Comparison of ENCODE assay signal across 12 cellular contexts in the genomic region with DNA sequence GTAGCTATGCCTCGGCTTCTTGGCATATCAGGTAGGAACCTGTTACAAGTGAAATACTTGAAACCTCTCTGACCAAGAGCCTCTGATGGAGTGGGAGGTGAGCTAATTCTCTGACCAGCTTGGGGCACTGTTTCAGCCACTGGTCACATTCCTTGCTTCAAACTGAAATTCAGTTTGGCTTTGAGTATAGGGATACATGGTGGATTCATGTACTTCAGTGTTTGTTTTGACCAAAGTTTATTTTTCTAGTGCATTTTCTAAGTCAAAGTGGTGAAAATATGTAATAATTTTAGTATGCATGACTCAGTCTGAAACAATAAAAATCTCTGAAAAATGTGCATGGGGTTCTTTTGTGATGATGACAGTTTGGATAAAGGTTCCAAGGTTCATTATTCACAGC. TPM values are rescaled to one million over a fixed set of nuclear protein-coding genes. Genes with fewer than 3 reads are reported as not detected.
A peak's percentile ranks its signal among the peaks of the same experiment; 100 is the strongest.
DNase-seq lines count a peak whose midpoint lies in the region; ATAC-seq, FAIRE-seq and TF ChIP-seq lines count a peak whose summit lies in the region.
"Had no signal": no experiment of that assay in that cellular context is flagged by ENCODE, and none has a peak within 500 bp of the region (broad histone marks: within the 10 kb centered on the region; RNA-seq: fewer than 3 reads in every experiment).

No MANE protein-coding gene starts in this region.

- no peaks in the 10 kb centered on the region for H3K9me3 ChIP-seq in astrocyte (ENCODE audit: insufficient read depth, low read depth, low read length)
- no peaks in the 10 kb centered on the region for H3K9me3 ChIP-seq in lower lobe of right lung
- no peaks in the 10 kb centered on the region for H3K9me3 ChIP-seq in pancreas

- H3K4me3 ChIP-seq in ACC112 (ENCODE audit: low read depth, low read length) (no peak overlapping the region), GM23338 (no peak overlapping the region), astrocyte (ENCODE audit: insufficient read depth, low read depth, low read length) (no peak overlapping the region), lower lobe of right lung (no peak overlapping the region), pancreas (no peak overlapping the region)

- H3K4me3 Mint-ChIP-seq in GM23338 (no peak overlapping the region; the same call in 2 of the 3 replicates), astrocyte (ENCODE audit: unreplicated experiment) (no peak overlapping the region)
- H3K4me3 Mint-ChIP-seq: nephron had no signal

- peaks cover 33% of the 10 kb centered on the region for H3K36me3 Mint-ChIP-seq in GM23338 (ENCODE audit: low read depth)
- peaks cover 15% of the 10 kb centered on the region for H3K36me3 Mint-ChIP-seq in astrocyte (ENCODE audit: low read depth, unreplicated experiment)

- H3F3A ChIP-seq in GM23338 (replicated peaks; ENCODE audit: low read depth): no peaks in the 10 kb centered on the region

- no peak for ATAC-seq in GM23338
- ATAC-seq in lower lobe of right lung: peak; percentile 64 to 68
- no peak for ATAC-seq in HG03108 (IDR thresholded peaks at IDR 0.05; ENCODE audit: unreplicated experiment)
- no peak for ATAC-seq in HG02938 (IDR thresholded peaks at IDR 0.05; ENCODE audit: unreplicated experiment)
- ATAC-seq in pancreas: no peak

- H3K36me3 ChIP-seq in ACC112 (ENCODE audit: insufficient read depth, low read length) (peaks cover 24% of the 10 kb centered on the region), GM23338 (ENCODE audit: insufficient read depth) (peaks cover 22% of the 10 kb centered on the region; the same call in 1 of the 2 replicates), astrocyte (ENCODE audit: insufficient read depth, low read length) (peaks cover 17% of the 10 kb centered on the region), lower lobe of right lung (peaks cover 97% of the 10 kb centered on the region), pancreas (peaks cover 7 to 60% (median 13%) of the 10 kb centered on the region in 3 donors)

- FAIRE-seq in astrocyte (lab: Jason Lieb, UNC) (no peak), pancreas (lab: Jason Lieb, UNC) (no peak)

- H3K9ac ChIP-seq in astrocyte (ENCODE audit: low read length): peak overlapping the region; percentile 77

- TF ChIP-seq CTCF in GM23338 (conservative IDR thresholded peaks at IDR 0.05; ENCODE audit: low read depth in 2 of 2) (no peak), astrocyte (IDR thresholded peaks at IDR 0.05; ENCODE audit: insufficient read depth, low read depth, low read length) (no peak), lower lobe of right lung (IDR thresholded peaks at IDR 0.05) (no peak), pancreas (IDR thresholded peaks at IDR 0.05) (no peak)

- intact Hi-C loops in lower lobe of right lung (cut with DNase I) (no loop called here), pancreas (cut with DNase I) (no loop called here)

- H3K27me3 ChIP-seq in ACC112 (ENCODE audit: insufficient read depth, low read length): no peaks in the 10 kb centered on the region
- no peaks in the 10 kb centered on the region for H3K27me3 ChIP-seq in GM23338 (ENCODE audit: insufficient read depth)
- H3K27me3 ChIP-seq in astrocyte (ENCODE audit: insufficient read depth, low read length): no peaks in the 10 kb centered on the region
- no peaks in the 10 kb centered on the region for H3K27me3 ChIP-seq in lower lobe of right lung (ENCODE audit: low read depth)
- H3K27me3 ChIP-seq in pancreas: no peaks in the 10 kb centered on the region

- H3K27ac Mint-ChIP-seq in GM23338: 0 out of 2 replicates have a peak overlapping the region, but pooled peaks have one; percentile 26
- peak overlapping the region; percentile 97 for H3K27ac Mint-ChIP-seq in astrocyte (ENCODE audit: unreplicated experiment)
- H3K27ac Mint-ChIP-seq: nephron had no signal

- H3K4me1 Mint-ChIP-seq in GM23338 (no peaks in the 10 kb centered on the region), astrocyte (ENCODE audit: low read depth, unreplicated experiment) (peaks cover 41% of the 10 kb centered on the region)
- H3K4me1 Mint-ChIP-seq: nephron had no signal

- no peaks in the 10 kb centered on the region for H3K27me3 Mint-ChIP-seq in GM23338 (ENCODE audit: insufficient read depth, low read depth, poor library complexity)
- H3K27me3 Mint-ChIP-seq in astrocyte (ENCODE audit: low read depth, unreplicated experiment): no peaks in the 10 kb centered on the region

- no peaks in the 10 kb centered on the region for H3K79me2 ChIP-seq in ACC112 (ENCODE audit: control insufficient read depth, insufficient read depth, low read length, unreplicated experiment)
- no peaks in the 10 kb centered on the region for H3K79me2 ChIP-seq in GM23338 (replicated peaks; ENCODE audit: insufficient read depth)
- H3K79me2 ChIP-seq in astrocyte (ENCODE audit: insufficient read depth, low read length): no peaks in the 10 kb centered on the region

- WGBS in pancreas, 2 donors: 83 to 95% methylated on average over 1 of the region's 1 CpG

- H2AFZ ChIP-seq in ACC112 (ENCODE audit: low read length, unreplicated experiment) (no peak overlapping the region), GM23338 (no peak overlapping the region), astrocyte (ENCODE audit: low read depth, low read length) (no peak overlapping the region)

- H3K9me3 Mint-ChIP-seq in GM23338 (no peaks in the 10 kb centered on the region), astrocyte (ENCODE audit: unreplicated experiment) (no peaks in the 10 kb centered on the region)
- H3K9me3 Mint-ChIP-seq: nephron had no signal

- DNase-seq in GM23338 (ENCODE audit: low spot score) (no peak), astrocyte (ENCODE audit: low read depth) (peak; percentile 67), lower lobe of right lung (no peak), NOMO-1 (lab: John Stamatoyannopoulos, UW; ENCODE audit: unreplicated experiment in 2 of 2) (no peak), pancreas (no peak)
- DNase-seq: activated CD8-positive, alpha-beta memory T cell treated with anti-CD3 and anti-CD28 coated beads for 24 hours; Kasumi-1; SIG-M5 had no signal

- H3K4me1 ChIP-seq in ACC112 (ENCODE audit: control insufficient read depth, insufficient read depth, low read length, unreplicated experiment): peaks cover 73% of the 10 kb centered on the region
- H3K4me1 ChIP-seq in GM23338 (ENCODE audit: insufficient read depth): no peaks in the 10 kb centered on the region
- H3K4me1 ChIP-seq in astrocyte (ENCODE audit: insufficient read depth, low read length): peaks cover 50% of the 10 kb centered on the region
- H3K4me1 ChIP-seq in lower lobe of right lung: no peaks in the 10 kb centered on the region
- no peaks in the 10 kb centered on the region for H3K4me1 ChIP-seq in pancreas

- no peak overlapping the region for H3K4me2 ChIP-seq in GM23338
- peak overlapping the region; percentile 45 for H3K4me2 ChIP-seq in astrocyte (ENCODE audit: low read length)

- H4K20me1 ChIP-seq in GM23338 (replicated peaks; ENCODE audit: insufficient read depth): no peaks in the 10 kb centered on the region; the same call in 1 of the 2 replicates
- no peaks in the 10 kb centered on the region for H4K20me1 ChIP-seq in astrocyte (ENCODE audit: insufficient read depth, low read length)

- H3K9me2 ChIP-seq in GM23338 (ENCODE audit: insufficient read depth): no peaks in the 10 kb centered on the region

- H3K27ac ChIP-seq in ACC112 (ENCODE audit: low read depth, low read length) (peak overlapping the region; percentile 99), GM23338 (ENCODE audit: low read depth) (no peak overlapping the region), astrocyte (ENCODE audit: low read depth, low read length) (peak overlapping the region; percentile 98), lower lobe of right lung (no peak overlapping the region), pancreas (no peak overlapping the region)

TF ChIP-seq in GM23338, 12 proteins besides CTCF, POLR2A, EP300 and RAD21 (continues in another document):
- TF ChIP-seq ZNF114 (CRISPR knock-in tag; IDR thresholded peaks at IDR 0.05): no peak
- no peak for TF ChIP-seq EZH2 (IDR thresholded peaks at IDR 0.05; ENCODE audit: low read depth, unreplicated experiment)

RNA-seq across cellular contexts. Expression of a gene that starts 18.6 kb away (rescaled TPM):
- total RNA-seq in GM23338 (2014; rRNA removed; shearing (Covaris generic)): 10.2 TPM in 2 replicates
- 3.5 and 3.7 TPM in 2 replicates for polyA plus RNA-seq in GM23338 (2016; fragmentation: Nextera tagmentation; extraction: Ambion mirVana)
- total RNA-seq in astrocyte: 23.3 and 25.2 TPM in 2 replicates
- 9.6 TPM for total RNA-seq in lower lobe of right lung
- 1 to 10 TPM; 5.0 to 8.2 (median 6.9) TPM for total RNA-seq in pancreas
- polyA plus RNA-seq in pancreas: 1 to 10 TPM; 3.1 to 4.6 TPM

RNA-seq across cellular contexts. Expression of a gene that starts 27.6 kb away (rescaled TPM):
- total RNA-seq in GM23338 (2014; rRNA removed; shearing (Covaris generic)): 25.4 and 33.0 TPM in 2 replicates
- polyA plus RNA-seq in GM23338 (2016; fragmentation: Nextera tagmentation; extraction: Ambion mirVana) (18.1 and 18.6 TPM in 2 replicates), pancreas (10 to 100 TPM; 14.5 to 26.5 TPM)
- total RNA-seq in astrocyte (94.3 and 107 TPM in 2 replicates), lower lobe of right lung (133 TPM), pancreas (10 to 100 TPM; 29.4 to 52.1 (median 39.1) TPM)

Comparison
In these comparisons a context has a peak if more than half of its experiments do, and no peak if none do; other contexts are left out.
1. H3K27ac ChIP-seq: peak in ACC112 (single experiment) and astrocyte (single experiment); none in GM23338 (single experiment), lower lobe of right lung (single experiment) and pancreas (0 of 4).
2. ATAC-seq: peak in lower lobe of right lung (2 of 2); none in GM23338 (single experiment), HG03108 (single experiment), HG02938 (single experiment) and pancreas (0 of 4).